20 cellular contexts compared by ENCODE assay signal in the genomic region with DNA sequence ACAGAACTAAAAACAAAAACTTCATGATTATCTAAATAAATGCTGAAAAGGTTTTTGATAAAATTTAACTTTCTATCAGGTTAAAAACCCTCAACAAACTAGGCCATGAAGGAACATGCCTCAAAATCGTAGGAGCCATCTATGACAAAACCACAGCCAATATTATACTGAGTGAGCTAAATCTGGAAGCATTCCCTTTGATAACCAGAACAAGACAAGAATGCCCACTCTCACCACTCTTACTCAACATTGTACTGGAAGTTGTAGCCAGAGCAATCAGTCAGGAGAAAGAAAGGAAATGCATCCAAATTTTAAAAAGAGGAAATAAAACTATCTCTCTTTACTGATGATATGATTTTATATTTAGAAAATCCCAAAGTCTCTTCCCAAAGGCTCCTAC.
"Had no signal": no experiment of that assay in that cellular context is flagged by ENCODE, and none has a peak within 500 bp of the region (broad histone marks: within the 10 kb centered on the region; RNA-seq: fewer than 3 reads in every experiment).

No MANE protein-coding gene starts in this region.

- DNase-seq: activated B cell treated with CpG ODN at 0.5 μM for 24 hours; activated CD4-positive, alpha-beta T cell treated with anti-CD3 and anti-CD28 coated beads, Interleukin-2, amount 10 ng/mL, durations not matched to agents 24 days and 14 days; activated CD8-positive, alpha-beta memory T cell treated with anti-CD3 and anti-CD28 coated beads, Interleukin-2, amount 50 U/mL, for 4 hours; activated CD8-positive, alpha-beta T cell treated with anti-CD3 and anti-CD28 coated beads, Interleukin-2, amount 10 ng/mL, durations not matched to agents 7 days and 5 days; activated naive CD8-positive, alpha-beta T cell treated with anti-CD3 and anti-CD28 coated beads for 36 hours; anterior cingulate cortex; erythroblast; head of caudate nucleus; left cardiac atrium; psoas muscle; spleen; stimulated activated CD4-positive, alpha-beta T cell treated with anti-CD3 and anti-CD28 coated beads, Interleukin-1b, Interleukin-23, amount 100 ng/mL, for 48 hours; stomach; SW 1271; testis had no signal

- H3K27ac Mint-ChIP-seq: activated B cell treated with CpG ODN at 0.5 μM for 24 hours; activated CD4-positive, alpha-beta T cell treated with anti-CD3 and anti-CD28 coated beads, Interleukin-2, amount 10 ng/mL, durations not matched to agents 24 days and 14 days; activated CD8-positive, alpha-beta T cell treated with anti-CD3 and anti-CD28 coated beads, Interleukin-2, amount 10 ng/mL, durations not matched to agents 7 days and 5 days; activated naive CD8-positive, alpha-beta T cell treated with anti-CD3 and anti-CD28 coated beads for 36 hours; activated T-helper 1 cell treated with anti-CD3 and anti-CD28 coated beads, Interleukin-12 subunit alpha, Interleukin-12 subunit beta, Interleukin-2, Interleukin-4 antibody, amounts not matched to agents 30 ng/mL and 10 ng/mL and 1 ng/mL, durations not matched to agents 14 hours and 24 hours and 36 hours; mesothelial cell of epicardium had no signal

- H3K4me3 Mint-ChIP-seq: activated B cell treated with CpG ODN at 0.5 μM for 24 hours; activated CD4-positive, alpha-beta T cell treated with anti-CD3 and anti-CD28 coated beads, Interleukin-2, amount 10 ng/mL, durations not matched to agents 24 days and 14 days; activated CD8-positive, alpha-beta T cell treated with anti-CD3 and anti-CD28 coated beads, Interleukin-2, amount 10 ng/mL, durations not matched to agents 7 days and 5 days; activated naive CD8-positive, alpha-beta T cell treated with anti-CD3 and anti-CD28 coated beads for 36 hours; activated T-helper 1 cell treated with anti-CD3 and anti-CD28 coated beads, Interleukin-12 subunit alpha, Interleukin-12 subunit beta, Interleukin-2, Interleukin-4 antibody, amounts not matched to agents 30 ng/mL and 10 ng/mL and 1 ng/mL, durations not matched to agents 14 hours and 24 hours and 36 hours; mesothelial cell of epicardium; neural crest cell had no signal

- H3K27me3 Mint-ChIP-seq: activated B cell treated with CpG ODN at 0.5 μM for 24 hours; activated CD4-positive, alpha-beta T cell treated with anti-CD3 and anti-CD28 coated beads, Interleukin-2, amount 10 ng/mL, durations not matched to agents 24 days and 14 days; activated naive CD8-positive, alpha-beta T cell treated with anti-CD3 and anti-CD28 coated beads for 36 hours had no signal

- H3K36me3 ChIP-seq: cardiac muscle cell, spleen, stomach had no signal

- H3K4me1 ChIP-seq: psoas muscle, spleen, stomach, testis had no signal

- H3K4me1 Mint-ChIP-seq: activated B cell treated with CpG ODN at 0.5 μM for 24 hours; activated CD4-positive, alpha-beta T cell treated with anti-CD3 and anti-CD28 coated beads, Interleukin-2, amount 10 ng/mL, durations not matched to agents 24 days and 14 days; activated naive CD8-positive, alpha-beta T cell treated with anti-CD3 and anti-CD28 coated beads for 36 hours; neural crest cell had no signal

- H3K9me3 Mint-ChIP-seq: activated T-helper 1 cell treated with anti-CD3 and anti-CD28 coated beads, Interleukin-12 subunit alpha, Interleukin-12 subunit beta, Interleukin-2, Interleukin-4 antibody, amounts not matched to agents 30 ng/mL and 10 ng/mL and 1 ng/mL, durations not matched to agents 14 hours and 24 hours and 36 hours had no signal

- H3K27ac ChIP-seq: cardiac muscle cell, psoas muscle, spleen, stomach, testis had no signal

- ATAC-seq: activated CD8-positive, alpha-beta T cell treated with anti-CD3 and anti-CD28 coated beads, Interleukin-2, amount 10 ng/mL, durations not matched to agents 7 days and 5 days; psoas muscle had no signal

- H3K27me3 ChIP-seq: cardiac muscle cell, spleen, stomach, testis had no signal

- H3K4me3 ChIP-seq: cardiac muscle cell, lung, psoas muscle, spleen, stomach, testis had no signal

- H3K9me3 ChIP-seq: psoas muscle, stomach, testis had no signal
